Comparison of ENCODE assay signal across 8 cellular contexts in the genomic region with DNA sequence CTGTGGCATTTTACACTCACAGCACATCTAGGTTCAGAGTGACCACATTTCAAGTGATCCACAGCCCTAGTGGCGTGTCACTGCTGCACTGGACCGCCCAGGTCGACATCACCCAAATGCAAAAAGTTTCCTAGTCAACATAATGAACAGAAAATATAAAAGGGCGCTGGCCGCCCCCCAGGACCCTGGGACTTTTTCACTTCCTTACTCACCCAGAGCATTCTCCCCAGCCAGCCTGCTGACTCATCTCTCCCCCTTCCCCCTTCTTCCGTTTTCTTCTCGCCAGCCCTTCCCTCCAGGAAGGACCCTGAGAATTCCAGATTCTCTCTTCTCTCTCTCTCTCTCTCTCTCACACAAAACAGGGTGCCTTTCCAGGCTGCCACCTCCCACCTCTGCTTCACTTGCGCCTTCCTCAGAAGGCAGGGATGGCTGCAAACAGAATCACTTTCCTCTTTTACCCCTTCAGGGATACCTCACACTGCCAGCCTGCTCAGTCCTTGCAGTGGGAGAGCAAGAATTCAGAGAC. TPM values are rescaled to one million over a fixed set of nuclear protein-coding genes. Genes with fewer than 3 reads are reported as not detected.
DNase-seq lines count a peak whose midpoint lies in the region; ATAC-seq, FAIRE-seq and TF ChIP-seq lines count a peak whose summit lies in the region.

No MANE protein-coding gene starts in this region.

- ATAC-seq in GM18858 (IDR thresholded peaks at IDR 0.05; ENCODE audit: unreplicated experiment), result no peak
- ATAC-seq in GM21528 (IDR thresholded peaks at IDR 0.05; ENCODE audit: low FRiP score, unreplicated experiment), result no peak

- H3K36me3 ChIP-seq in HUES48 (ENCODE audit: control insufficient read depth, insufficient read depth, low read length) (no peaks in the 10 kb centered on the region), mesenchymal stem cell (ENCODE audit: control insufficient read depth in 1 of 2, insufficient read depth in 2 of 2, low read depth in 1 of 2, low read length in 2 of 2) (no peaks in the 10 kb centered on the region)

- DNase-seq in COLO829 (ENCODE audit: low spot score), result peak; percentile 44
- DNase-seq in activated T-helper 2 cell treated with anti-CD3 and anti-CD28 coated beads, Interferon-gamma antibody, Interleukin-2, Interleukin-4, amounts not matched to agents 10 μg/mL and 5 μg/mL and 100 μg/mL, durations not matched to agents 14 hours and 24 hours and 36 hours (ENCODE audit: low spot score), result no peak
- peak; percentile 87 for DNase-seq in mesenchymal stem cell
- DNase-seq in GM12892 (ENCODE audit: insufficient read length), result no peak
- DNase-seq in NCI-H82 (lab: John Stamatoyannopoulos, UW), result no peak

- H3K27me3 ChIP-seq in HUES48 (ENCODE audit: control insufficient read depth, insufficient read depth, low read length) (no peaks in the 10 kb centered on the region), mesenchymal stem cell (ENCODE audit: control insufficient read depth in 1 of 2, insufficient read depth in 1 of 2, low read length in 2 of 2) (no peaks in the 10 kb centered on the region)

- no peaks in the 10 kb centered on the region for H3K9me3 Mint-ChIP-seq in activated T-helper 2 cell treated with anti-CD3 and anti-CD28 coated beads, Interferon-gamma antibody, Interleukin-2, Interleukin-4, amounts not matched to agents 10 μg/mL and 5 μg/mL and 100 μg/mL, durations not matched to agents 14 hours and 24 hours and 36 hours

- H3K4me1 Mint-ChIP-seq in activated T-helper 2 cell treated with anti-CD3 and anti-CD28 coated beads, Interferon-gamma antibody, Interleukin-2, Interleukin-4, amounts not matched to agents 10 μg/mL and 5 μg/mL and 100 μg/mL, durations not matched to agents 14 hours and 24 hours and 36 hours (ENCODE audit: low read depth), result peaks cover 5% of the 10 kb centered on the region

- H3K27ac ChIP-seq in HUES48 (ENCODE audit: low read depth, low read length) (peak overlapping the region; percentile 92), mesenchymal stem cell (ENCODE audit: low read length, poor library complexity, severe bottlenecking) (peak overlapping the region; percentile 93)

- no peak overlapping the region for H2BK5ac ChIP-seq in mesenchymal stem cell (ENCODE audit: low read depth, low read length, poor library complexity, severe bottlenecking)

- no peaks in the 10 kb centered on the region for H3K4me1 ChIP-seq in HUES48 (ENCODE audit: control insufficient read depth, insufficient read depth, low read length)
- H3K4me1 ChIP-seq in mesenchymal stem cell (ENCODE audit: control insufficient read depth, insufficient read depth, low read depth, low read length), result peaks cover 5% of the 10 kb centered on the region

- H3K4me3 ChIP-seq in HUES48 (ENCODE audit: low read depth, low read length) (peak overlapping the region; percentile 24; the same call in 1 of the 2 replicates), mesenchymal stem cell (ENCODE audit: insufficient read depth in 1 of 2, low read depth in 1 of 2, low read length in 2 of 2) (peak overlapping the region in 1 of 2 experiments; percentile 37)

- peak overlapping the region; percentile 85 for H2BK120ac ChIP-seq in mesenchymal stem cell (ENCODE audit: low read depth, low read length)

- no peaks in the 10 kb centered on the region for H3K9me3 ChIP-seq in HUES48 (ENCODE audit: control insufficient read depth, insufficient read depth, low read length)
- no peaks in the 10 kb centered on the region for H3K9me3 ChIP-seq in mesenchymal stem cell (ENCODE audit: control insufficient read depth, low read length)

- H3K36me3 Mint-ChIP-seq in activated T-helper 2 cell treated with anti-CD3 and anti-CD28 coated beads, Interferon-gamma antibody, Interleukin-2, Interleukin-4, amounts not matched to agents 10 μg/mL and 5 μg/mL and 100 μg/mL, durations not matched to agents 14 hours and 24 hours and 36 hours (ENCODE audit: low read depth), result no peaks in the 10 kb centered on the region

- no peak overlapping the region for H3K23ac ChIP-seq in mesenchymal stem cell (ENCODE audit: low read length in 2 of 2)

- H3K4me2 ChIP-seq in mesenchymal stem cell (ENCODE audit: low read length, poor library complexity, severe bottlenecking), result peak overlapping the region; percentile 54

- H3K9ac ChIP-seq in HUES48 (ENCODE audit: low read depth, low read length) (peak overlapping the region; percentile 53; the same call in 1 of the 2 replicates), mesenchymal stem cell (ENCODE audit: low read length) (peak overlapping the region; percentile 72)

- H3K27me3 Mint-ChIP-seq in activated T-helper 2 cell treated with anti-CD3 and anti-CD28 coated beads, Interferon-gamma antibody, Interleukin-2, Interleukin-4, amounts not matched to agents 10 μg/mL and 5 μg/mL and 100 μg/mL, durations not matched to agents 14 hours and 24 hours and 36 hours (ENCODE audit: low read depth), result no peaks in the 10 kb centered on the region

- H3K4ac ChIP-seq in mesenchymal stem cell (ENCODE audit: low read depth in 1 of 2, low read length in 2 of 2), result peak overlapping the region; percentile 57 to 73

- peak overlapping the region; percentile 83 for H2AFZ ChIP-seq in mesenchymal stem cell (ENCODE audit: low read depth, low read length)

- H3K18ac ChIP-seq in mesenchymal stem cell (ENCODE audit: low read depth in 1 of 2, low read length in 2 of 2), result peak overlapping the region; percentile 82 to 93

- H3K79me1 ChIP-seq in mesenchymal stem cell (replicated peaks; ENCODE audit: low read length, poor library complexity, severe bottlenecking), result no peaks in the 10 kb centered on the region

- no peak overlapping the region for H2AK5ac ChIP-seq in mesenchymal stem cell (ENCODE audit: low read length, severe bottlenecking)

- H3K27ac Mint-ChIP-seq in activated T-helper 2 cell treated with anti-CD3 and anti-CD28 coated beads, Interferon-gamma antibody, Interleukin-2, Interleukin-4, amounts not matched to agents 10 μg/mL and 5 μg/mL and 100 μg/mL, durations not matched to agents 14 hours and 24 hours and 36 hours, result peak overlapping the region; percentile 3

- H3K4me3 Mint-ChIP-seq in activated T-helper 2 cell treated with anti-CD3 and anti-CD28 coated beads, Interferon-gamma antibody, Interleukin-2, Interleukin-4, amounts not matched to agents 10 μg/mL and 5 μg/mL and 100 μg/mL, durations not matched to agents 14 hours and 24 hours and 36 hours (ENCODE audit: low read depth), result no peak overlapping the region

- no peak for TF ChIP-seq POLR2A in GM12892 (IDR thresholded peaks at IDR 0.05; ENCODE audit: low read depth, low read length)

- no peak overlapping the region for H2BK15ac ChIP-seq in mesenchymal stem cell (ENCODE audit: low read depth, poor library complexity, severe bottlenecking)

- intact Hi-C loops in activated T-helper 2 cell treated with anti-CD3 and anti-CD28 coated beads, Interferon-gamma antibody, Interleukin-2, Interleukin-4, amounts not matched to agents 10 μg/mL and 5 μg/mL and 100 μg/mL, durations not matched to agents 14 hours and 24 hours and 36 hours (cut with micrococcal nuclease), result no loop called here

- WGBS in mesenchymal stem cell, result 5% methylated on average over 8 of the region's 8 CpGs

- H3K14ac ChIP-seq in mesenchymal stem cell (ENCODE audit: low read length in 2 of 2), result no peak overlapping the region

- H2BK12ac ChIP-seq in mesenchymal stem cell (ENCODE audit: low read length in 2 of 2), result peak overlapping the region in 1 of 2 experiments; percentile 66

- H4K8ac ChIP-seq in mesenchymal stem cell (ENCODE audit: low read length), result peak overlapping the region; percentile 100

- H4K91ac ChIP-seq in mesenchymal stem cell (ENCODE audit: low read length), result peak overlapping the region; percentile 98

- no peak for FAIRE-seq in GM12892 (lab: Jason Lieb, UNC)

RNA-seq across cellular contexts. Expression of a gene that starts 21.0 kb away (rescaled TPM):
- total RNA-seq in activated T-helper 2 cell treated with anti-CD3 and anti-CD28 coated beads, Interferon-gamma antibody, Interleukin-2, Interleukin-4, amounts not matched to agents 10 μg/mL and 5 μg/mL and 100 μg/mL, durations not matched to agents 14 hours and 24 hours and 36 hours, result 77.6 and 77.8 TPM in 2 replicates
- 10.0 TPM for polyA plus RNA-seq in mesenchymal stem cell (2013, experiment 1 of 2)
- polyA plus RNA-seq in mesenchymal stem cell (2013, experiment 2 of 2), result 9.0 TPM
- polyA plus RNA-seq in GM12892 (2012; ENCODE audit: missing spikeins), result 11.2 TPM

RNA-seq across cellular contexts. Expression of a gene that starts 30.6 kb away (rescaled TPM):
- 2.0 and 2.1 TPM in 2 replicates for total RNA-seq in activated T-helper 2 cell treated with anti-CD3 and anti-CD28 coated beads, Interferon-gamma antibody, Interleukin-2, Interleukin-4, amounts not matched to agents 10 μg/mL and 5 μg/mL and 100 μg/mL, durations not matched to agents 14 hours and 24 hours and 36 hours
- polyA plus RNA-seq in mesenchymal stem cell (2013, experiment 1 of 2), result 0.25 TPM
- polyA plus RNA-seq in mesenchymal stem cell (2013, experiment 2 of 2), result 0.21 TPM
- 0.45 TPM for polyA plus RNA-seq in GM12892 (2012; ENCODE audit: missing spikeins)

RNA-seq across cellular contexts. Expression of a gene that starts 31.3 kb away (rescaled TPM):
- 0.34 and 0.39 TPM in 2 replicates for total RNA-seq in activated T-helper 2 cell treated with anti-CD3 and anti-CD28 coated beads, Interferon-gamma antibody, Interleukin-2, Interleukin-4, amounts not matched to agents 10 μg/mL and 5 μg/mL and 100 μg/mL, durations not matched to agents 14 hours and 24 hours and 36 hours
- 3.2 TPM for polyA plus RNA-seq in mesenchymal stem cell (2013, experiment 1 of 2)
- 2.7 TPM for polyA plus RNA-seq in mesenchymal stem cell (2013, experiment 2 of 2)
- polyA plus RNA-seq in GM12892 (2012; ENCODE audit: missing spikeins), result 0.08 TPM

RNA-seq across cellular contexts. Expression of a gene that starts 33.4 kb away (rescaled TPM):
- 80.2 and 87.8 TPM in 2 replicates for total RNA-seq in activated T-helper 2 cell treated with anti-CD3 and anti-CD28 coated beads, Interferon-gamma antibody, Interleukin-2, Interleukin-4, amounts not matched to agents 10 μg/mL and 5 μg/mL and 100 μg/mL, durations not matched to agents 14 hours and 24 hours and 36 hours
- 602 TPM for polyA plus RNA-seq in mesenchymal stem cell (2013, experiment 1 of 2)
- 596 TPM for polyA plus RNA-seq in mesenchymal stem cell (2013, experiment 2 of 2)
- polyA plus RNA-seq in GM12892 (2012; ENCODE audit: missing spikeins), result 31.9 TPM

RNA-seq across cellular contexts. Expression of a gene that starts 44.4 kb away (rescaled TPM):
- 37.7 and 38.6 TPM in 2 replicates for total RNA-seq in activated T-helper 2 cell treated with anti-CD3 and anti-CD28 coated beads, Interferon-gamma antibody, Interleukin-2, Interleukin-4, amounts not matched to agents 10 μg/mL and 5 μg/mL and 100 μg/mL, durations not matched to agents 14 hours and 24 hours and 36 hours
- 47.7 TPM for polyA plus RNA-seq in mesenchymal stem cell (2013, experiment 1 of 2)
- 45.1 TPM for polyA plus RNA-seq in mesenchymal stem cell (2013, experiment 2 of 2)
- 15.6 TPM for polyA plus RNA-seq in GM12892 (2012; ENCODE audit: missing spikeins)

Comparison
In these comparisons a context has a peak if more than half of its experiments do, and no peak if none do; other contexts are left out.
1. DNase-seq: peak in COLO829 (single experiment) and mesenchymal stem cell (single experiment); none in activated T-helper 2 cell treated with anti-CD3 and anti-CD28 coated beads, Interferon-gamma antibody, Interleukin-2, Interleukin-4, amounts not matched to agents 10 μg/mL and 5 μg/mL and 100 μg/mL, durations not matched to agents 14 hours and 24 hours and 36 hours (single experiment), GM12892 (single experiment) and NCI-H82 (single experiment).